In genomic region chr1:63773815-63774616, GRCh38 we compare ENCODE assay signal across 1 cellular context.
TF ChIP-seq lines count a peak whose summit lies in the region.

Gene ROR1, plus strand, starts transcription at chr1:63774017.

TF ChIP-seq in HepG2, 621 proteins besides CTCF, POLR2A, EP300 and RAD21 (continued from another document and continues in another):
- TF ChIP-seq, protein P1, sequence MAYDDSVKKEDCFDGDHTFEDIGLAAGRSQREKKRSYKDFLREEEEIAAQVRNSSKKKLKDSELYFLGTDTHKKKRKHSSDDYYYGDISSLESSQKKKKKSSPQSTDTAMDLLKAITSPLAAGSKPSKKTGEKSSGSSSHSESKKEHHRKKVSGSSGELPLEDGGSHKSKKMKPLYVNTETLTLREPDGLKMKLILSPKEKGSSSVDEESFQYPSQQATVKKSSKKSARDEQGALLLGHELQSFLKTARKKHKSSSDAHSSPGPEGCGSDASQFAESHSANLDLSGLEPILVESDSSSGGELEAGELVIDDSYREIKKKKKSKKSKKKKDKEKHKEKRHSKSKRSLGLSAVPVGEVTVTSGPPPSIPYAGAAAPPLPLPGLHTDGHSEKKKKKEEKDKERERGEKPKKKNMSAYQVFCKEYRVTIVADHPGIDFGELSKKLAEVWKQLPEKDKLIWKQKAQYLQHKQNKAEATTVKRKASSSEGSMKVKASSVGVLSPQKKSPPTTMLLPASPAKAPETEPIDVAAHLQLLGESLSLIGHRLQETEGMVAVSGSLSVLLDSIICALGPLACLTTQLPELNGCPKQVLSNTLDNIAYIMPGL (CRISPR knock-in tag; IDR thresholded peaks at IDR 0.05; ENCODE audit: borderline replicate concordance in 1 of 2, low read depth in 1 of 2) = peak; percentile 74 to 85; a peak in 3 of 4 replicates
- TF ChIP-seq ZNF18 (CRISPR knock-in tag; IDR thresholded peaks at IDR 0.05; ENCODE audit: insufficient replicate concordance) (no peak), ZNF678 (CRISPR knock-in tag; IDR thresholded peaks at IDR 0.05) (no peak), SAP130 (CRISPR knock-in tag; IDR thresholded peaks at IDR 0.05; ENCODE audit: low read depth) (peak; percentile 62), REXO4 (CRISPR knock-in tag; IDR thresholded peaks at IDR 0.05; ENCODE audit: borderline replicate concordance) (no peak), NCOA1 (CRISPR knock-in tag; IDR thresholded peaks at IDR 0.05) (no peak), BRF2 (CRISPR knock-in tag; IDR thresholded peaks at IDR 0.05) (no peak), ZFAT (CRISPR knock-in tag; conservative IDR thresholded peaks at IDR 0.05) (no peak), HNRNPUL1 (IDR thresholded peaks at IDR 0.05; ENCODE audit: low read depth, low read length) (no peak), ZNF160 (CRISPR knock-in tag; IDR thresholded peaks at IDR 0.05) (no peak), ZNF333 (CRISPR knock-in tag; IDR thresholded peaks at IDR 0.05; ENCODE audit: borderline replicate concordance) (no peak; the same call in 1 of the 2 replicates), CENPBD1 (CRISPR knock-in tag; IDR thresholded peaks at IDR 0.05; ENCODE audit: borderline replicate concordance, low read depth) (no peak), NFE2L1 (CRISPR knock-in tag; IDR thresholded peaks at IDR 0.05; ENCODE audit: borderline replicate concordance) (no peak), ZNF83 (CRISPR knock-in tag; IDR thresholded peaks at IDR 0.05; ENCODE audit: borderline replicate concordance) (no peak), MEF2D (CRISPR knock-in tag; IDR thresholded peaks at IDR 0.05) (no peak), TFAP4 (IDR thresholded peaks at IDR 0.05; ENCODE audit: borderline replicate concordance, low read depth) (no peak), POLR2G (IDR thresholded peaks at IDR 0.05; ENCODE audit: low read depth, low read length) (no peak), ZNF792 (CRISPR knock-in tag; IDR thresholded peaks at IDR 0.05) (peak; percentile 46; the same call in 1 of the 2 replicates), ZNF136 (CRISPR knock-in tag; IDR thresholded peaks at IDR 0.05; ENCODE audit: low read depth) (no peak), ZSCAN25 (CRISPR knock-in tag; IDR thresholded peaks at IDR 0.05) (no peak), FOSL2 (CRISPR knock-in tag; IDR thresholded peaks at IDR 0.05) (no peak), AHR (CRISPR knock-in tag; IDR thresholded peaks at IDR 0.05) (0 out of 2 replicates have a peak, but pooled peaks have one; percentile 29), GABPB1 (CRISPR knock-in tag; IDR thresholded peaks at IDR 0.05) (peak; percentile 72), ZNF652 (CRISPR knock-in tag; IDR thresholded peaks at IDR 0.05; ENCODE audit: borderline replicate concordance, low read depth) (no peak), ZSCAN21 (CRISPR knock-in tag; IDR thresholded peaks at IDR 0.05; ENCODE audit: borderline replicate concordance) (0 out of 2 replicates have a peak, but pooled peaks have one; percentile 32), HNF4G (IDR thresholded peaks at IDR 0.05; ENCODE audit: borderline replicate concordance, low read depth, low read length) (peak; percentile 3; the same call in 1 of the 2 replicates), HNF4G (CRISPR knock-in tag; IDR thresholded peaks at IDR 0.05; ENCODE audit: borderline replicate concordance, low read depth) (no peak), ZNF296 (CRISPR knock-in tag; conservative IDR thresholded peaks at IDR 0.05) (no peak), MYC (CRISPR knock-in tag; IDR thresholded peaks at IDR 0.05; ENCODE audit: borderline replicate concordance) (peak; percentile 38; the same call in 1 of the 2 replicates), ZNF75D (CRISPR knock-in tag; IDR thresholded peaks at IDR 0.05; ENCODE audit: borderline replicate concordance) (no peak), ZNF550 (CRISPR knock-in tag; IDR thresholded peaks at IDR 0.05; ENCODE audit: borderline replicate concordance) (no peak), POLR2AphosphoS5 (IDR thresholded peaks at IDR 0.05; ENCODE audit: low read depth, low read length) (no peak), TOE1 (CRISPR knock-in tag; IDR thresholded peaks at IDR 0.05) (no peak), KDM2A (CRISPR knock-in tag; IDR thresholded peaks at IDR 0.05; ENCODE audit: borderline replicate concordance, low read depth) (peak; percentile 75), ZNF615 (CRISPR knock-in tag; IDR thresholded peaks at IDR 0.05; ENCODE audit: borderline replicate concordance) (no peak), ZNF337 (CRISPR knock-in tag; IDR thresholded peaks at IDR 0.05; ENCODE audit: borderline replicate concordance, low read depth) (no peak), ATF4 (CRISPR knock-in tag; IDR thresholded peaks at IDR 0.05) (peak in 1 of 2 experiments; percentile 54; a peak in 2 of 4 replicates)
- TF ChIP-seq, protein P2, sequence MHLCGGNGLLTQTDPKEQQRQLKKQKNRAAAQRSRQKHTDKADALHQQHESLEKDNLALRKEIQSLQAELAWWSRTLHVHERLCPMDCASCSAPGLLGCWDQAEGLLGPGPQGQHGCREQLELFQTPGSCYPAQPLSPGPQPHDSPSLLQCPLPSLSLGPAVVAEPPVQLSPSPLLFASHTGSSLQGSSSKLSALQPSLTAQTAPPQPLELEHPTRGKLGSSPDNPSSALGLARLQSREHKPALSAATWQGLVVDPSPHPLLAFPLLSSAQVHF (CRISPR knock-in tag; IDR thresholded peaks at IDR 0.05) = peak; percentile 82
- TF ChIP-seq, protein P3, sequence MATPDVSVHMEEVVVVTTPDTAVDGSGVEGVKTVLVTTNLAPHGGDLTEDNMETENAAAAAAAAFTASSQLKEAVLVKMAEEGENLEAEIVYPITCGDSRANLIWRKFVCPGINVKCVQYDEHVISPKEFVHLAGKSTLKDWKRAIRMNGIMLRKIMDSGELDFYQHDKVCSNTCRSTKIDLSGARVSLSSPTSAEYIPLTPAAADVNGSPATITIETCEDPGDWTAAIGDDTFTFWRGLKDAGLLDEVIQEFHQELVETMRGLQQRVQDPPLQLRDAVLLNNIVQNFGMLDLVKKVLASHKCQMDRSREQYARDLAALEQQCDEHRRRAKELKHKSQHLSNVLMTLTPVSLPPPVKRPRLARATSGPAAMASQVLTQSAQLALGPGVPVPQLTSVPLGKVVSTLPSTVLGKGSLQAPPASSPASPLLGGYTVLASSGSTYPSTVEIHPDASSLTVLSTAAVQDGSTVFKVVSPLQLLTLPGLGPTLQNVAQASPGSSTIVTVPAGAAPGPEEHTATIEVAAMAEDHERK (CRISPR knock-in tag; IDR thresholded peaks at IDR 0.05; ENCODE audit: low read depth) = no peak
- TF ChIP-seq, protein P4, sequence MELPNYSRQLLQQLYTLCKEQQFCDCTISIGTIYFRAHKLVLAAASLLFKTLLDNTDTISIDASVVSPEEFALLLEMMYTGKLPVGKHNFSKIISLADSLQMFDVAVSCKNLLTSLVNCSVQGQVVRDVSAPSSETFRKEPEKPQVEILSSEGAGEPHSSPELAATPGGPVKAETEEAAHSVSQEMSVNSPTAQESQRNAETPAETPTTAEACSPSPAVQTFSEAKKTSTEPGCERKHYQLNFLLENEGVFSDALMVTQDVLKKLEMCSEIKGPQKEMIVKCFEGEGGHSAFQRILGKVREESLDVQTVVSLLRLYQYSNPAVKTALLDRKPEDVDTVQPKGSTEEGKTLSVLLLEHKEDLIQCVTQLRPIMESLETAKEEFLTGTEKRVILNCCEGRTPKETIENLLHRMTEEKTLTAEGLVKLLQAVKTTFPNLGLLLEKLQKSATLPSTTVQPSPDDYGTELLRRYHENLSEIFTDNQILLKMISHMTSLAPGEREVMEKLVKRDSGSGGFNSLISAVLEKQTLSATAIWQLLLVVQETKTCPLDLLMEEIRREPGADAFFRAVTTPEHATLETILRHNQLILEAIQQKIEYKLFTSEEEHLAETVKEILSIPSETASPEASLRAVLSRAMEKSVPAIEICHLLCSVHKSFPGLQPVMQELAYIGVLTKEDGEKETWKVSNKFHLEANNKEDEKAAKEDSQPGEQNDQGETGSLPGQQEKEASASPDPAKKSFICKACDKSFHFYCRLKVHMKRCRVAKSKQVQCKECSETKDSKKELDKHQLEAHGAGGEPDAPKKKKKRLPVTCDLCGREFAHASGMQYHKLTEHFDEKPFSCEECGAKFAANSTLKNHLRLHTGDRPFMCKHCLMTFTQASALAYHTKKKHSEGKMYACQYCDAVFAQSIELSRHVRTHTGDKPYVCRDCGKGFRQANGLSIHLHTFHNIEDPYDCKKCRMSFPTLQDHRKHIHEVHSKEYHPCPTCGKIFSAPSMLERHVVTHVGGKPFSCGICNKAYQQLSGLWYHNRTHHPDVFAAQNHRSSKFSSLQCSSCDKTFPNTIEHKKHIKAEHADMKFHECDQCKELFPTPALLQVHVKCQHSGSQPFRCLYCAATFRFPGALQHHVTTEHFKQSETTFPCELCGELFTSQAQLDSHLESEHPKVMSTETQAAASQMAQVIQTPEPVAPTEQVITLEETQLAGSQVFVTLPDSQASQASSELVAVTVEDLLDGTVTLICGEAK (IDR thresholded peaks at IDR 0.05) = no peak
- TF ChIP-seq, protein P4 (CRISPR knock-in tag; IDR thresholded peaks at IDR 0.05) = 0 out of 2 replicates have a peak, but pooled peaks have one; percentile 29
- TF ChIP-seq, protein P5, sequence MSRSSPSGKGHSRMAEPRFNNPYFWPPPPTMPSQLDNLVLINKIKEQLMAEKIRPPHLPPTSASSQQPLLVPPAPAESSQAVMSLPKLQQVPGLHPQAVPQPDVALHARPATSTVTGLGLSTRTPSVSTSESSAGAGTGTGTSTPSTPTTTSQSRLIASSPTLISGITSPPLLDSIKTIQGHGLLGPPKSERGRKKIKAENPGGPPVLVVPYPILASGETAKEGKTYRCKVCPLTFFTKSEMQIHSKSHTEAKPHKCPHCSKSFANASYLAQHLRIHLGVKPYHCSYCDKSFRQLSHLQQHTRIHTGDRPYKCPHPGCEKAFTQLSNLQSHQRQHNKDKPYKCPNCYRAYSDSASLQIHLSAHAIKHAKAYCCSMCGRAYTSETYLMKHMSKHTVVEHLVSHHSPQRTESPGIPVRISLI (CRISPR knock-in tag; IDR thresholded peaks at IDR 0.05; ENCODE audit: borderline replicate concordance) = 0 out of 2 replicates have a peak, but pooled peaks have one; percentile 21
